ENCODE assay signal across 11 cellular contexts in the genomic region with DNA sequence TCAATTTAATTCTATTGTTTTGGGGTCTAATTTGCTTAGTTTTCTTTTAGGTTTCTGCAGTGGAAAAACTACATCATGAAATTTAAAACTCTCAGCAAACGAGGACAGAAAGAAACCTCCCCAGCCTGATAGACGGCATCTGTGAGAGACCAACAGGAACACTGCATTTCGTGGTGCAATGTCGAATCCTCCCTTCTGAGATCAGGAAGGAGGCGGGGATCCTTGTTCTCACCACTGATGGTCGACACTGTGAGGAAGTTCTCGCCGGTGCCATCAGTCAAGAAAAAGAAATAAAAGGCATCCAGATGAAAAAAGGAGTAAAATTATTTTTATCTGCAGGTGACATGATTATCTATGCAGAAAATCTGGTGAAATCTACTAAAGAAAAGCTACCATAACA. TPM values are rescaled to one million over a fixed set of nuclear protein-coding genes. Genes with fewer than 3 reads are reported as not detected.
DNase-seq lines count a peak whose midpoint lies in the region; ATAC-seq, FAIRE-seq and TF ChIP-seq lines count a peak whose summit lies in the region.
"Had no signal": no experiment of that assay in that cellular context is flagged by ENCODE, and none has a peak within 500 bp of the region (broad histone marks: within the 10 kb centered on the region; RNA-seq: fewer than 3 reads in every experiment).

No MANE protein-coding gene starts in this region.

- no peak overlapping the region for H3K14ac ChIP-seq in trophoblast cell (ENCODE audit: low read length)

- peaks cover 11% of the 10 kb centered on the region for H3K79me2 ChIP-seq in trophoblast cell (ENCODE audit: control insufficient read depth, insufficient read depth, low read length, poor library complexity)

- H2AK5ac ChIP-seq in trophoblast cell (ENCODE audit: low read length): no peak overlapping the region

- H3K4me1 ChIP-seq in trophoblast cell (ENCODE audit: control insufficient read depth in 1 of 2, insufficient read depth in 2 of 2, low read length in 2 of 2): peaks cover 0 to 1% of the 10 kb centered on the region in 2 experiments

- POLR2A ChIA-PET in GM10248 (lab: Yijun Ruan, JAX): no interaction called here

- H2BK5ac ChIP-seq in trophoblast cell (ENCODE audit: low read depth, low read length, poor library complexity): no peak overlapping the region

- H3K4ac ChIP-seq in trophoblast cell (ENCODE audit: low read depth, low read length): peak overlapping the region; percentile 9

- no peak for FAIRE-seq in D721Med (lab: Jason Lieb, UNC)

- no peak overlapping the region for H2BK120ac ChIP-seq in trophoblast cell (ENCODE audit: insufficient read depth, low read length, poor library complexity)

- H4K8ac ChIP-seq in trophoblast cell (ENCODE audit: low read depth, low read length): no peak overlapping the region

- no peak overlapping the region for H2AFZ ChIP-seq in trophoblast cell (ENCODE audit: insufficient read depth, low read length, poor library complexity)

- no peak overlapping the region for H2BK12ac ChIP-seq in trophoblast cell (ENCODE audit: low read length)

- peak overlapping the region; percentile 41 for H3K9ac ChIP-seq in trophoblast cell (ENCODE audit: low read length)

- TF ChIP-seq CTCF in cardiac fibroblast (IDR thresholded peaks at IDR 0.05; ENCODE audit: low read depth, low read length) (no peak), D721Med (IDR thresholded peaks at IDR 0.05; ENCODE audit: insufficient read depth, missing control alignments) (no peak), GM10248 (IDR thresholded peaks at IDR 0.05; ENCODE audit: control extremely low read depth, extremely low read depth, low read depth, missing control alignments) (no peak)

- WGBS in trophoblast cell (ENCODE audit: extremely low coverage, insufficient coverage, insufficient read length): no CpG with 5 or more reads among the region's 8 CpGs

- ATAC-seq in HG02884 (IDR thresholded peaks at IDR 0.05; ENCODE audit: unreplicated experiment) (no peak), GM21367 (IDR thresholded peaks at IDR 0.05; ENCODE audit: unreplicated experiment) (no peak)

- CTCF ChIA-PET in GM10248 (lab: Yijun Ruan, JAX): no interaction called here

- no peak overlapping the region for H3K18ac ChIP-seq in trophoblast cell (ENCODE audit: low read length)

- no peak overlapping the region for H3K23ac ChIP-seq in trophoblast cell (ENCODE audit: low read length)

- H4K91ac ChIP-seq in trophoblast cell (ENCODE audit: low read depth, low read length): no peak overlapping the region

- no peak overlapping the region for H3K4me2 ChIP-seq in trophoblast cell (ENCODE audit: low read length)

- H3K27me3 ChIP-seq in trophoblast cell (ENCODE audit: insufficient read depth, low read length): no peaks in the 10 kb centered on the region

- H3K36me3 ChIP-seq in trophoblast cell (ENCODE audit: control insufficient read depth in 1 of 2, insufficient read depth in 2 of 2, low read length in 2 of 2): peaks cover 16 to 20% of the 10 kb centered on the region in 2 experiments

- peaks cover 1% of the 10 kb centered on the region for H3K9me3 ChIP-seq in trophoblast cell (ENCODE audit: insufficient read depth, low read depth, low read length)

- H3K4me3 ChIP-seq in cardiac fibroblast (replicated peaks in 1 of 2; ENCODE audit: low read depth in 2 of 2, low read length in 2 of 2) (no peak overlapping the region), trophoblast cell (ENCODE audit: low read depth, low read length) (no peak overlapping the region)

- no peaks in the 10 kb centered on the region for H3K79me1 ChIP-seq in trophoblast cell (ENCODE audit: low read length)

- no peak overlapping the region for H4K12ac ChIP-seq in trophoblast cell (ENCODE audit: low read depth, low read length)

- peak; percentile 39 for DNase-seq in GDM1 (lab: John Stamatoyannopoulos, UW)
- DNase-seq in NOMO-1 treated with DMSO at 0.1 percent for 48 hours (lab: John Stamatoyannopoulos, UW; ENCODE audit: unreplicated experiment): peak; percentile 57
- peak; percentile 15 to 32 for DNase-seq in cardiac fibroblast (ENCODE audit: low read depth in 2 of 2)
- no peak for DNase-seq in trophoblast cell
- no peak for DNase-seq in D721Med (ENCODE audit: insufficient read length, low spot score)
- no peak for DNase-seq in GM10248 (ENCODE audit: extremely low spot score)
- DNase-seq: activated CD8-positive, alpha-beta memory T cell treated with anti-CD3 and anti-CD28 coated beads, Interleukin-2, amount 50 U/mL, for 48 hours; left ventricle myocardium superior; NCI-H1048 had no signal

- no peak overlapping the region for H3K27ac ChIP-seq in trophoblast cell (ENCODE audit: low read depth, low read length)

RNA-seq across cellular contexts. Expression of a gene that starts 16.5 kb away (rescaled TPM):
- 76.4 and 76.8 TPM in 2 replicates for polyA plus RNA-seq in trophoblast cell (2013)

RNA-seq across cellular contexts. Expression of a gene that starts 16.7 kb away (rescaled TPM):
- polyA plus RNA-seq in trophoblast cell (2013): 13.5 and 15.8 TPM in 2 replicates

RNA-seq across cellular contexts. Expression of a gene that starts 57.8 kb away (rescaled TPM):
- polyA plus RNA-seq in trophoblast cell (2013): 4.2 TPM in 2 replicates

Comparison
In these comparisons a context has a peak if more than half of its experiments do, and no peak if none do; other contexts are left out.
1. DNase-seq: peak in GDM1 (single experiment), NOMO-1 treated with DMSO at 0.1 percent for 48 hours (single experiment) and cardiac fibroblast (2 of 2); none in trophoblast cell (0 of 2), D721Med (single experiment) and GM10248 (single experiment).